ENCODE assay signal across 34 cellular contexts in the genomic region with DNA sequence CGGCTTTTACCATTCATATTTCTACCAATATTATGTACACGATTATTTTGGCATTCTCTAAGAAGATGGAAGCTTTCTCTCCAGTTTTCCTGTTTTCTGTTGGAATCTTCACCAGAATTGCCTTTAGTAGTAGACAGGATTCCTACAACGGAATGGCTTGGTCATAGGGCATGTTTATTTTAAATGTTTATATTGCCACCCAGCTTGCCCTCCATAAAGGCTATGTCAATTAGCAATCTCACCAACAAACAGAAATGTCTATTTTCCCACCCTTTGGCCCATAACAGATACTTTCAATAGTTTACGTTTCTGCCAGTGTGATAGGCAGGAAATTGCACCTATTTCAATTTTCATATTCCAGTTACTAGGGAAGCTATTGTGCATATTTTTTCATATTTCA.
"Had no signal": no experiment of that assay in that cellular context is flagged by ENCODE, and none has a peak within 500 bp of the region (broad histone marks: within the 10 kb centered on the region; RNA-seq: fewer than 3 reads in every experiment).

No MANE protein-coding gene starts in this region.

- H3K9me3 ChIP-seq: adrenal gland, ascending aorta, body of pancreas, breast epithelium had no signal

- H3K36me3 ChIP-seq: adrenal gland, ascending aorta, brain microvascular endothelial cell, breast epithelium, cardiac muscle cell had no signal

- H3K4me3 ChIP-seq: adrenal gland, ascending aorta, body of pancreas, breast epithelium, cardiac muscle cell had no signal

- ATAC-seq: activated naive CD4-positive, alpha-beta T cell treated with anti-CD3 and anti-CD28 coated beads, Interleukin-2, amount 50 U/mL, for 72 hours; activated naive CD8-positive, alpha-beta T cell treated with anti-CD3 and anti-CD28 coated beads, Interleukin-2, amount 50 U/mL, for 24 hours; activated T-cell treated with anti-CD3 and anti-CD28 coated beads, Interleukin-2, amount 50 U/mL, for 4 hours; activated T-cell treated with anti-CD3 and anti-CD28 coated beads, Interleukin-2, amount 50 U/mL, for 72 hours; activated T-helper 17 cell treated with anti-CD3 and anti-CD28 coated beads, Interleukin-2, amount 50 U/mL, for 72 hours; body of pancreas had no signal

- DNase-seq: activated effector memory CD4-positive, alpha-beta T cell treated with anti-CD3 and anti-CD28 coated beads, Interleukin-2, amount 50 U/mL, for 16 hours; activated effector memory CD4-positive, alpha-beta T cell treated with Interleukin-2 at 50 U/mL for 16 hours; activated gamma-delta T cell; activated gamma-delta T cell treated with Interleukin-2 at 50 U/mL for 16 hours; activated naive CD4-positive, alpha-beta T cell; activated naive CD4-positive, alpha-beta T cell treated with anti-CD3 and anti-CD28 coated beads for 36 hours; activated naive CD4-positive, alpha-beta T cell treated with anti-CD3 and anti-CD28 coated beads, Interleukin-2, amount 10 ng/mL, durations not matched to agents 7 days and 5 days; activated naive CD4-positive, alpha-beta T cell treated with anti-CD3 and anti-CD28 coated beads, Interleukin-2, amount 50 U/mL, for 16 hours; activated naive CD4-positive, alpha-beta T cell treated with Interleukin-2 at 50 U/mL for 16 hours; activated naive CD8-positive, alpha-beta T cell treated with anti-CD3 and anti-CD28 coated beads for 36 hours; activated naive CD8-positive, alpha-beta T cell treated with anti-CD3 and anti-CD28 coated beads, Interleukin-2, amount 10 ng/mL, durations not matched to agents 7 days and 5 days; activated naive CD8-positive, alpha-beta T cell treated with anti-CD3 and anti-CD28 coated beads, Interleukin-2, amount 50 U/mL, for 24 hours; activated T-cell treated with anti-CD3 and anti-CD28 coated beads for 4 hours; activated T-cell treated with anti-CD3 and anti-CD28 coated beads, Interleukin-2, amount 50 U/mL, for 1 hour; activated T-cell treated with anti-CD3 and anti-CD28 coated beads, Interleukin-2, amount 50 U/mL, for 24 hours; activated T-cell treated with anti-CD3 and anti-CD28 coated beads, Interleukin-2, amount 50 U/mL, for 4 hours; activated T-cell treated with anti-CD3 and anti-CD28 coated beads, Interleukin-2, amount 50 U/mL, for 48 hours; activated T-cell treated with anti-CD3 and anti-CD28 coated beads, Interleukin-2, amount 50 U/mL, for 72 hours; adrenal gland; amniotic stem cell; amygdala; anterior cingulate cortex; aorta; body of pancreas; brain microvascular endothelial cell; caudate nucleus; central memory CD4-positive, alpha-beta T cell; cerebellar nuclear complex had no signal

- FAIRE-seq: bronchial epithelial cell had no signal

- H3K27me3 ChIP-seq: adrenal gland, ascending aorta, body of pancreas, brain microvascular endothelial cell, breast epithelium, cardiac muscle cell had no signal

- H3K4me1 ChIP-seq: adrenal gland, ascending aorta, body of pancreas, breast epithelium had no signal

- H3K27ac ChIP-seq: adrenal gland, ascending aorta, body of pancreas, brain microvascular endothelial cell, breast epithelium, cardiac muscle cell had no signal
